19 cellular contexts compared by ENCODE assay signal in the genomic region with DNA sequence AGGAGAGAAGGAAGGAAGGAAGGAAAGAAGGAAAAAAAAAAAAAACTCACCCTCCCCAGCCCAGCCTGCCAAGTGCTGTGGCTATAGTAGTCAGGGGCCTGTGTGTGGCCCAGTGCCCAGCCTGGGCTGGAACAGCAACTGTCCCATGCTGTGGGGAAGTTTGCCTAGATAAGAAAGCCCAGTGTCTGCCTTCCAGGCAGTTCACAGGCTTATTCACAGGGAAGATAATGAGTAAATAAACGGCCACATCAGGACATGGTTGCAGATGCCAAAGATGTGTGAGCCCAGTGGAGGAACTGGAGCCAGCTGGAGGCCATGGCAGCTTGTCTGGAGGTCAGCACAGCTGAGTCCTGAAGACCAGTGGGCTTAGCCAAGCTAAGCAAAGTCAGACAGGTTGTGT.
A peak's percentile ranks its signal among the peaks of the same experiment; 100 is the strongest.
DNase-seq lines count a peak whose midpoint lies in the region; ATAC-seq, FAIRE-seq and TF ChIP-seq lines count a peak whose summit lies in the region.
"Had no signal": no experiment of that assay in that cellular context is flagged by ENCODE, and none has a peak within 500 bp of the region (broad histone marks: within the 10 kb centered on the region; RNA-seq: fewer than 3 reads in every experiment).

No MANE protein-coding gene starts in this region.

- no peaks in the 10 kb centered on the region for H3K9me3 ChIP-seq in thyroid gland

- CTCF ChIA-PET in WTC11 (lab: Charles Lee), result interaction anchor here (0.6 kb wide), 1 partner anchor 174 kb away, joined by 3 read pairs; no protein-coding TSS in a partner anchor

- POLR2A ChIA-PET in WTC11 (lab: Charles Lee), result no interaction called here

- FAIRE-seq in frontal cortex (lab: Jason Lieb, UNC), result no peak

- H3K18ac ChIP-seq in mesendoderm (ENCODE audit: low read length), result no peak overlapping the region

- ATAC-seq in WTC11 (no peak), HG03139 (IDR thresholded peaks at IDR 0.05; ENCODE audit: unreplicated experiment) (no peak), GM19467 (IDR thresholded peaks at IDR 0.05; ENCODE audit: unreplicated experiment) (no peak), GM18505 (IDR thresholded peaks at IDR 0.05; ENCODE audit: unreplicated experiment) (no peak)
- ATAC-seq: stimulated activated naive CD8-positive, alpha-beta T cell treated with anti-CD3 and anti-CD28 coated beads, Interleukin-15, amount 100 ng/mL, for 72 hours had no signal

- no peak overlapping the region for H3K4me2 ChIP-seq in mesendoderm (ENCODE audit: low read length)

- no peaks in the 10 kb centered on the region for H3K79me1 ChIP-seq in mesendoderm (ENCODE audit: low read length)

- H2AK5ac ChIP-seq in mesendoderm (ENCODE audit: low read length), result no peak overlapping the region

- whole genome bisulfite sequencing in mesendoderm (ENCODE audit: extremely low coverage, insufficient coverage, low lambda C conversion rate), result no CpG with 5 or more reads among the region's 1 CpG
- 44 to 47% methylated on average over 1 of the region's 1 CpG for WGBS in thyroid gland, 2 donors

- H3K36me3 ChIP-seq in mesendoderm (ENCODE audit: control insufficient read depth, insufficient read depth, low read length) (no peaks in the 10 kb centered on the region), thyroid gland (no peaks in the 10 kb centered on the region)
- H3K36me3 ChIP-seq: cardiac muscle cell, tibial nerve had no signal

- no peaks in the 10 kb centered on the region for H3K4me1 Mint-ChIP-seq in WTC11
- H3K4me1 Mint-ChIP-seq: mesothelial cell of epicardium; nephron; stimulated activated naive CD8-positive, alpha-beta T cell treated with anti-CD3 and anti-CD28 coated beads, Interleukin-15, amount 100 ng/mL, for 72 hours had no signal

- no peaks in the 10 kb centered on the region for H3K36me3 Mint-ChIP-seq in WTC11
- H3K36me3 Mint-ChIP-seq: mesothelial cell of epicardium had no signal

- H3K9me3 Mint-ChIP-seq in WTC11, result peaks cover 19% of the 10 kb centered on the region

- TF ChIP-seq POLR2A in thyroid gland (IDR thresholded peaks at IDR 0.05) (no peak), GM18505 (IDR thresholded peaks at IDR 0.05; ENCODE audit: borderline replicate concordance, extremely low read depth, insufficient read depth, insufficient read length) (no peak)

- H3K23ac ChIP-seq in mesendoderm (ENCODE audit: low read length), result no peak overlapping the region

- H2BK120ac ChIP-seq in mesendoderm (ENCODE audit: low read depth, low read length), result no peak overlapping the region

- no peak overlapping the region for H3K4me3 ChIP-seq in mesendoderm (ENCODE audit: low read length)
- no peak overlapping the region for H3K4me3 ChIP-seq in thyroid gland (replicated peaks in 1 of 3)
- H3K4me3 ChIP-seq: cardiac muscle cell, tibial nerve had no signal

- no peaks in the 10 kb centered on the region; the same call in 1 of the 2 replicates for H3K27me3 Mint-ChIP-seq in WTC11 (ENCODE audit: low read depth)

- H3K4ac ChIP-seq in mesendoderm (ENCODE audit: low read depth, low read length), result no peak overlapping the region

- H3K79me2 ChIP-seq in mesendoderm (ENCODE audit: control insufficient read depth, insufficient read depth, low read length), result no peaks in the 10 kb centered on the region
- H3K79me2 ChIP-seq: parathyroid adenoma had no signal

- no peak overlapping the region for H2BK5ac ChIP-seq in mesendoderm (ENCODE audit: low read length)

- no peak overlapping the region for H3K27ac Mint-ChIP-seq in WTC11
- H3K27ac Mint-ChIP-seq: mesothelial cell of epicardium; nephron; stimulated activated naive CD8-positive, alpha-beta T cell treated with anti-CD3 and anti-CD28 coated beads, Interleukin-15, amount 100 ng/mL, for 72 hours had no signal

- H3K4me3 Mint-ChIP-seq in WTC11, result no peak overlapping the region
- H3K4me3 Mint-ChIP-seq: mesothelial cell of epicardium; nephron; stimulated activated naive CD8-positive, alpha-beta T cell treated with anti-CD3 and anti-CD28 coated beads, Interleukin-15, amount 100 ng/mL, for 72 hours had no signal

- no peak overlapping the region for H4K5ac ChIP-seq in mesendoderm (ENCODE audit: low read length)

- no peaks in the 10 kb centered on the region for H3K27me3 ChIP-seq in mesendoderm (ENCODE audit: insufficient read depth, low read length, poor library complexity)
- H3K27me3 ChIP-seq in thyroid gland, result no peaks in the 10 kb centered on the region
- H3K27me3 ChIP-seq: cardiac muscle cell, tibial nerve had no signal

- no peak overlapping the region for H3K9ac ChIP-seq in mesendoderm (ENCODE audit: low read length)
- H3K9ac ChIP-seq: parathyroid adenoma had no signal

- TF ChIP-seq CTCF in WTC11 (IDR thresholded peaks at IDR 0.05), result no peak
- TF ChIP-seq CTCF in thyroid gland (IDR thresholded peaks at IDR 0.05), result no peak

- H3K4me1 ChIP-seq in mesendoderm (ENCODE audit: control insufficient read depth, low read depth, low read length) (no peaks in the 10 kb centered on the region), thyroid gland (no peaks in the 10 kb centered on the region)
- H3K4me1 ChIP-seq: parathyroid adenoma, tibial nerve had no signal

- no peak for DNase-seq in WTC11 (ENCODE audit: low spot score)
- peak; percentile 16 to 17 for DNase-seq in frontal cortex (ENCODE audit: low spot score in 2 of 2)
- peak; percentile 12 for DNase-seq in mesendoderm
- peak; percentile 4 to 8 for DNase-seq in thyroid gland
- DNase-seq in NOMO-1 treated with dmso at 0.1 percent for 144 hours (lab: John Stamatoyannopoulos, UW; ENCODE audit: unreplicated experiment), result no peak
- DNase-seq: activated CD8-positive, alpha-beta memory T cell treated with anti-CD3 and anti-CD28 coated beads for 24 hours; activated T-cell treated with anti-CD3 and anti-CD28 coated beads, Interleukin-2, amount 50 U/mL, for 1 hour; dermis blood vessel endothelial cell; NCI-H2081; NCI-H446 treated with DMSO at 0.1 percent for 48 hours; stimulated activated naive CD8-positive, alpha-beta T cell treated with anti-CD3 and anti-CD28 coated beads, Interleukin-15, amount 100 ng/mL, for 72 hours had no signal

- no peak overlapping the region for H4K8ac ChIP-seq in mesendoderm (ENCODE audit: low read depth, low read length)

- H3K27ac ChIP-seq in mesendoderm (ENCODE audit: low read depth, low read length) (no peak overlapping the region), thyroid gland (no peak overlapping the region)
- H3K27ac ChIP-seq: cardiac muscle cell, parathyroid adenoma, tibial nerve had no signal

- no peak overlapping the region for H3K56ac ChIP-seq in mesendoderm (ENCODE audit: low read length)

- no peak overlapping the region for H2BK15ac ChIP-seq in mesendoderm (replicated peaks; ENCODE audit: low read depth)

- intact Hi-C loops in thyroid gland (cut with DNase I), result no loop called here

TF ChIP-seq in WTC11, 78 proteins besides CTCF, POLR2A, EP300 and RAD21:
- TF ChIP-seq JAZF1 (CRISPR knock-in tag; IDR thresholded peaks at IDR 0.05), result no peak
- TF ChIP-seq ZSCAN18 (CRISPR knock-in tag; IDR thresholded peaks at IDR 0.05), result no peak
- 0 out of 2 replicates have a peak, but pooled peaks have one; percentile 27 for TF ChIP-seq ZNF512 (CRISPR knock-in tag; IDR thresholded peaks at IDR 0.05; ENCODE audit: borderline replicate concordance)

Comparison
In these comparisons a context has a peak if more than half of its experiments do, and no peak if none do; other contexts are left out.
1. DNase-seq: peak in frontal cortex (2 of 2), mesendoderm (single experiment) and thyroid gland (2 of 2); none in WTC11 (single experiment) and NOMO-1 treated with dmso at 0.1 percent for 144 hours (single experiment).